In the genomic region with DNA sequence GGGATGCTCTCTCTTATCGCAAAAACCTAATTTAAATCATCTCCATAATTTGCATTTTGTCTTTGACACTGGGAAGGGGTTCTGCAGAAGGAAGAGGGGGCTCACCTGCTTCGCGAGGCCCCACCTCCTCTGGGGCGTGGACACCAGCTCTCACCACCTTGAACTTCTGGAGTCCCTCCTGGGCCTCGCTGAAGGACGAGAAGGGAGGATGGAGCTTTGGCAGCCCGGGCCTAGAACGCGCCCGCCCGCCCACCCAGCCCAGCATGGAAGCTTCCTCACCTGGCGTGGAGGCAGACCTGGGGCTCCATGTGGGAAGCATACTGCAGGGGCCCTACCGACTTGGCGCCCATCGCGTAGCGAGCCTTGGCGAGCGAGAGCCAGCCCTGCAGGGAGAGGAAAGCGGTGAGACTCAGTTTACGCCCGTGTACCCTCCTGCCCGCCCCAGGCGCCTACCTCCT, we compare ENCODE assay signal across 8 cellular contexts. TPM values are rescaled to one million over a fixed set of nuclear protein-coding genes. Genes with fewer than 3 reads are reported as not detected.
DNase-seq lines count a peak whose midpoint lies in the region; ATAC-seq lines count a peak whose summit lies in the region.

No MANE protein-coding gene starts in this region.

- H3K4me1 ChIP-seq in iPS-15b (ENCODE audit: control insufficient read depth, insufficient read depth, low read length): peaks cover 5% of the 10 kb centered on the region

- H3K27me3 ChIP-seq in iPS-15b (ENCODE audit: control insufficient read depth, insufficient read depth, low read length): no peaks in the 10 kb centered on the region

- H3K9ac ChIP-seq in iPS-15b (ENCODE audit: low read depth, low read length): no peak overlapping the region

- peak overlapping the region; percentile 82 for H3K4me3 ChIP-seq in iPS-15b (ENCODE audit: low read depth, low read length)

- peak overlapping the region; percentile 98 for H3K27ac Mint-ChIP-seq in stimulated activated memory B cell treated with anti-CD40 and anti-IgM and Interleukin-4, amounts not matched to agents 10 μg/mL and 1 μg/mL and 100 μg/mL, for 72 hours

- H3K36me3 Mint-ChIP-seq in activated T-cell treated with anti-CD3 and anti-CD28 coated beads, Interleukin-2, amount 50 U/mL, for 4 hours (ENCODE audit: insufficient read depth): peaks cover 45% of the 10 kb centered on the region
- H3K36me3 Mint-ChIP-seq in stimulated activated memory B cell treated with anti-CD40 and anti-IgM and Interleukin-4, amounts not matched to agents 10 μg/mL and 1 μg/mL and 100 μg/mL, for 72 hours: peaks cover 54% of the 10 kb centered on the region

- no peaks in the 10 kb centered on the region for H3K9me3 Mint-ChIP-seq in activated T-cell treated with anti-CD3 and anti-CD28 coated beads, Interleukin-2, amount 50 U/mL, for 4 hours
- H3K9me3 Mint-ChIP-seq in stimulated activated memory B cell treated with anti-CD40 and anti-IgM and Interleukin-4, amounts not matched to agents 10 μg/mL and 1 μg/mL and 100 μg/mL, for 72 hours: no peaks in the 10 kb centered on the region

- no peaks in the 10 kb centered on the region for H3K27me3 Mint-ChIP-seq in activated T-cell treated with anti-CD3 and anti-CD28 coated beads, Interleukin-2, amount 50 U/mL, for 4 hours (ENCODE audit: low read depth)
- no peaks in the 10 kb centered on the region for H3K27me3 Mint-ChIP-seq in stimulated activated memory B cell treated with anti-CD40 and anti-IgM and Interleukin-4, amounts not matched to agents 10 μg/mL and 1 μg/mL and 100 μg/mL, for 72 hours

- peaks cover 26% of the 10 kb centered on the region for H3K4me1 Mint-ChIP-seq in activated T-cell treated with anti-CD3 and anti-CD28 coated beads, Interleukin-2, amount 50 U/mL, for 4 hours (ENCODE audit: low read depth)
- peaks cover 28% of the 10 kb centered on the region for H3K4me1 Mint-ChIP-seq in stimulated activated memory B cell treated with anti-CD40 and anti-IgM and Interleukin-4, amounts not matched to agents 10 μg/mL and 1 μg/mL and 100 μg/mL, for 72 hours

- H3K36me3 ChIP-seq in iPS-15b (ENCODE audit: control insufficient read depth, insufficient read depth, low read length): peaks cover 22% of the 10 kb centered on the region

- ATAC-seq in activated T-cell treated with anti-CD3 and anti-CD28 coated beads, Interleukin-2, amount 50 U/mL, for 4 hours: no peak
- peak; percentile 1 for ATAC-seq in HG03575 (IDR thresholded peaks at IDR 0.05; ENCODE audit: extremely low read depth, insufficient number of reproducible peaks, low FRiP score, unreplicated experiment)
- ATAC-seq in stimulated activated memory B cell treated with anti-CD40 and anti-IgM and Interleukin-4, amounts not matched to agents 10 μg/mL and 1 μg/mL and 100 μg/mL, for 72 hours: no peak

- DNase-seq in activated T-cell treated with anti-CD3 and anti-CD28 coated beads, Interleukin-2, amount 50 U/mL, for 4 hours: no peak
- DNase-seq in activated T-cell treated with anti-CD3 and anti-CD28 coated beads, Interleukin-2, amount 50 U/mL, for 48 hours: no peak
- peak; percentile 73 for DNase-seq in activated effector memory CD4-positive, alpha-beta T cell treated with anti-CD3 and anti-CD28 coated beads, Interleukin-2, amount 50 U/mL, for 16 hours
- no peak for DNase-seq in NCI-H1417 (lab: John Stamatoyannopoulos, UW)
- DNase-seq in cortex of kidney (lab: John Stamatoyannopoulos, UW): no peak

- peak overlapping the region; percentile 98 for H3K4me3 Mint-ChIP-seq in activated T-cell treated with anti-CD3 and anti-CD28 coated beads, Interleukin-2, amount 50 U/mL, for 4 hours
- peak overlapping the region; percentile 99 for H3K4me3 Mint-ChIP-seq in stimulated activated memory B cell treated with anti-CD40 and anti-IgM and Interleukin-4, amounts not matched to agents 10 μg/mL and 1 μg/mL and 100 μg/mL, for 72 hours

- H3K9me3 ChIP-seq in iPS-15b (ENCODE audit: control insufficient read depth, insufficient read depth, low read length): no peaks in the 10 kb centered on the region

RNA-seq across cellular contexts. Expression of gene IMP4, which starts 1.1 kb away (rescaled TPM):
- 100 to 1,000 TPM; 316 to 326 (median 319) TPM for total RNA-seq in activated T-cell treated with anti-CD3 and anti-CD28 coated beads, Interleukin-2, amount 50 U/mL, for 4 hours

RNA-seq across cellular contexts. Expression of gene PTPN18, which starts 14.3 kb away (rescaled TPM):
- total RNA-seq in activated T-cell treated with anti-CD3 and anti-CD28 coated beads, Interleukin-2, amount 50 U/mL, for 4 hours: 10 to 100 TPM; 26.6 to 30.4 (median 30.0) TPM
